Comparison of ENCODE assay signal across 28 cellular contexts in the genomic region with DNA sequence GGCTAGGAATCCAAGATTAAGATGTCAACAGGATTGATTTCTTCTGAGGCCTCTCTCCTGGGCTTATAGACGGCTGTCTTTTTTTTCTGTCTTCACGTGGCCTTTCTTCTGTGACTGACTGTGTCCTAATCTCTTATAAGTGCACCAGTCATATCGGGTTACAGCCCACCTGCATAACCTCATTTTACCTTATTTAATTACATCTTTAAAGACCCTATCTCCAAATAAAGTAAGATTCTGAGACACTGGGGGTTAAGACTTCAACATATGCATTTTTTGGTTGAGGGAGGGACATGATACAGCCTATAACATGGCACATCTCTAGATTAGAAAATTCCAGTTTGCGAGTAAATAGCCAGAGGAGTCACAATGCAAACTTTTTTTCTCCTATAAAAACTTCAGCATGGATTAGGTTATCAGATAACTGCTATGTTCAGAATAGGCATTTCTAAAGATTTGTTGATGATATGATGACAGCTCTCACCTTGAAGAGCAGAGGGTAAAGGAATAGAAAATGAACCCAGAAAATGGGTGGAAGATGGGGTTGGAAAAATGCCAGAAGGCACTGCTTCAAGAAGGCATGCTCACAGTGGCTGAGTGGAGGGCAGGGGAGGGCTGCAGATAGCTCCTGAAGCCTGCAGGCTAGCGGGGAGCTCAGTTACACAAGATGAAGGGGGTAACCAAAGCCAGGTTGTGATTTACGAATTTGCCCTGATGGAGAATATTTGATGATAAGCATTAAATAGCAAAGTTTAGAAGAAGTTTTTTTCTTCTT.
"Had no signal": no experiment of that assay in that cellular context is flagged by ENCODE, and none has a peak within 500 bp of the region (broad histone marks: within the 10 kb centered on the region; RNA-seq: fewer than 3 reads in every experiment).

No MANE protein-coding gene starts in this region.

- ATAC-seq: left ventricle myocardium superior; mucosa of descending colon; pancreas; sciatic nerve; stimulated activated naive CD8-positive, alpha-beta T cell treated with anti-CD3 and anti-CD28 coated beads, Interleukin-15, Interleukin-2, amounts not matched to agents 100 U/mL and 50 U/mL, for 24 hours had no signal

- H3K4me3 ChIP-seq: adrenal gland, cardiac muscle cell, coronary artery, dorsolateral prefrontal cortex, mucosa of descending colon, pancreas, prostate gland, skin epidermis, testis, transverse colon had no signal

- H3K27me3 ChIP-seq: adrenal gland, cardiac muscle cell, dorsolateral prefrontal cortex, pancreas, testis, transverse colon had no signal

- H3K27ac ChIP-seq: adrenal gland, cardiac muscle cell, coronary artery, dorsolateral prefrontal cortex, pancreas, prostate gland, skin epidermis, testis, transverse colon, VCaP had no signal

- DNase-seq: activated CD4-positive, alpha-beta memory T cell treated with anti-CD3 and anti-CD28 coated beads for 36 hours; activated CD4-positive, alpha-beta T cell treated with anti-CD3 and anti-CD28 coated beads, Interleukin-2, amount 10 ng/mL, durations not matched to agents 24 days and 14 days; activated CD4-positive, CD25-positive, alpha-beta regulatory T cell treated with anti-CD3 and anti-CD28 coated beads, Interleukin-2, amount 50 U/mL, for 72 hours; activated CD8-positive, alpha-beta memory T cell treated with anti-CD3 and anti-CD28 coated beads, Interleukin-2, amount 50 U/mL, for 4 hours; activated effector memory CD4-positive, alpha-beta T cell treated with anti-CD3 and anti-CD28 coated beads, Interleukin-2, amount 50 U/mL, for 16 hours; activated naive CD4-positive, alpha-beta T cell treated with anti-CD3 and anti-CD28 coated beads for 36 hours; activated naive CD8-positive, alpha-beta T cell treated with anti-CD3 and anti-CD28 coated beads for 36 hours; activated T-cell treated with anti-CD3 and anti-CD28 coated beads, Interleukin-2, amount 50 U/mL, for 1 hour; adrenal gland; aorta; dorsolateral prefrontal cortex; effector memory CD4-positive, alpha-beta T cell; kidney glomerular epithelial cell; left ventricle myocardium superior; mucosa of descending colon; pancreas; retina; stimulated activated CD4-positive, alpha-beta T cell treated with anti-CD3 and anti-CD28 coated beads, Interleukin-12 subunit alpha, Interleukin-12 subunit beta, amount 100 ng/mL, for 4 hours; stimulated activated CD4-positive, alpha-beta T cell treated with anti-CD3 and anti-CD28 coated beads, Interleukin-4, amount 100 ng/mL, for 1 hour; stimulated activated naive CD8-positive, alpha-beta T cell treated with anti-CD3 and anti-CD28 coated beads, Interleukin-15, Interleukin-2, amounts not matched to agents 100 U/mL and 50 U/mL, for 24 hours; testis; transverse colon had no signal

- H3K36me3 ChIP-seq: adrenal gland, cardiac muscle cell, pancreas, prostate gland, transverse colon had no signal

- H3K9me3 ChIP-seq: adrenal gland, mucosa of descending colon, pancreas, prostate gland, testis, transverse colon had no signal
